In the genomic region with DNA sequence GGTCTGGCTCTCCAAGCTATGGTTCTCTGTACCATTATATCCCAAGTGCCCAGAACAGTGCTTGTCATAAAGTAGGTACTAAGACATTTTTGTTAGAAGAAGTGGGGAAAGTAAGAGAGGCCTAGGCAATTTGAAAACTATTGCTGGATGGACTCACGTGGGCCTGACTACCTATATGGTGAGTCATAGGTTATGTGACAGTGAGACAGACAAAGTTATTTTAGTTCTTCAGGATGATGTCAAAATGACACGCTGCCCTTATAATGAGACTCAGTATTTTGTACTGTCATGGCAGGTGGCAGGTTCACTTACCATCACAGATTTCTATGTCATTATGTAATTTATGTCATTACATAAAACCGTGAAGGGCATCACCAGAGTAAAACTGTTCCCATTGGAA, we compare ENCODE assay signal across 12 cellular contexts. TPM values are rescaled to one million over a fixed set of nuclear protein-coding genes. Genes with fewer than 3 reads are reported as not detected.
DNase-seq lines count a peak whose midpoint lies in the region; ATAC-seq and TF ChIP-seq lines count a peak whose summit lies in the region.
"Had no signal": no experiment of that assay in that cellular context is flagged by ENCODE, and none has a peak within 500 bp of the region (broad histone marks: within the 10 kb centered on the region; RNA-seq: fewer than 3 reads in every experiment).

No MANE protein-coding gene starts in this region.

- H4K8ac ChIP-seq in IMR-90 (ENCODE audit: low read depth in 2 of 2, low read length in 2 of 2) (no peak overlapping the region), trophoblast cell (ENCODE audit: low read depth, low read length) (no peak overlapping the region)

- dilution Hi-C loops in IMR-90 (cut with HindIII; ENCODE audit: low sequenced_read_pairs, unreplicated experiment), result no loop called here

- intact Hi-C loops in IMR-90 (cut with micrococcal nuclease) (no loop called here), sciatic nerve (cut with DNase I) (no loop called here)

- H2BK12ac ChIP-seq in trophoblast cell (ENCODE audit: low read length), result no peak overlapping the region

- no peak overlapping the region for H3K23ac ChIP-seq in IMR-90 (ENCODE audit: low read depth, low read length)
- H3K23ac ChIP-seq in trophoblast cell (ENCODE audit: low read length), result no peak overlapping the region

- BruUV-seq in IMR-90 (replicated peaks; lab: Mats Ljungman, UMichigan), result no TSS peak

- no peaks in the 10 kb centered on the region for H3K9me3 ChIP-seq in IMR-90 (ENCODE audit: control insufficient read depth, insufficient read depth, low read length)
- no peaks in the 10 kb centered on the region for H3K9me3 ChIP-seq in trophoblast cell (ENCODE audit: insufficient read depth, low read depth, low read length)
- H3K9me3 ChIP-seq: neutrophil, spleen, testis had no signal

- no peaks in the 10 kb centered on the region for H3K9me1 ChIP-seq in IMR-90 (ENCODE audit: insufficient read depth, low read length)

- TF ChIP-seq CTCF in IMR-90 (conservative IDR thresholded peaks at IDR 0.05; ENCODE audit: low read depth, low read length) (no peak), epithelial cell of esophagus (IDR thresholded peaks at IDR 0.05; ENCODE audit: insufficient read depth, low read depth, low read length, missing control alignments) (no peak)

- H3K56ac ChIP-seq in IMR-90 (ENCODE audit: extremely low read depth, insufficient read depth, low read length), result no peak overlapping the region

- no peak for TF ChIP-seq RAD21 in IMR-90 (IDR thresholded peaks at IDR 0.05; ENCODE audit: low read length)

- H2BK120ac ChIP-seq in IMR-90 (ENCODE audit: low read depth, low read length) (no peak overlapping the region), trophoblast cell (ENCODE audit: insufficient read depth, low read length, poor library complexity) (no peak overlapping the region)

- CTCF ChIA-PET in IMR-90 (lab: Yijun Ruan, JAX), result no interaction called here

- no peak for TF ChIP-seq POLR2A in IMR-90 (IDR thresholded peaks at IDR 0.05; ENCODE audit: low read depth, low read length)

- H4K91ac ChIP-seq in IMR-90 (ENCODE audit: insufficient read depth, low read depth, low read length) (no peak overlapping the region), trophoblast cell (ENCODE audit: low read depth, low read length) (no peak overlapping the region)

- H3K36me3 ChIP-seq in IMR-90 (ENCODE audit: control insufficient read depth, insufficient read depth, low read length) (no peaks in the 10 kb centered on the region; the same call in 1 of the 2 replicates), trophoblast cell (ENCODE audit: control insufficient read depth in 1 of 2, insufficient read depth in 2 of 2, low read length in 2 of 2) (no peaks in the 10 kb centered on the region)

- H3K4ac ChIP-seq in IMR-90 (ENCODE audit: low read depth, low read length) (no peak overlapping the region), trophoblast cell (ENCODE audit: low read depth, low read length) (no peak overlapping the region)

- H3K79me2 ChIP-seq in trophoblast cell (ENCODE audit: control insufficient read depth, insufficient read depth, low read length, poor library complexity), result no peaks in the 10 kb centered on the region

- no peak overlapping the region for H4K12ac ChIP-seq in trophoblast cell (ENCODE audit: low read depth, low read length)

- no peak overlapping the region for H2AK9ac ChIP-seq in IMR-90 (replicated peaks; ENCODE audit: low read depth, low read length, poor library complexity)

- H3K14ac ChIP-seq in IMR-90 (replicated peaks; ENCODE audit: low read depth, low read length) (no peak overlapping the region), trophoblast cell (ENCODE audit: low read length) (no peak overlapping the region)

- H3K79me1 ChIP-seq in IMR-90 (ENCODE audit: low read depth in 1 of 2, low read length in 2 of 2) (no peaks in the 10 kb centered on the region), trophoblast cell (ENCODE audit: low read length) (no peaks in the 10 kb centered on the region)

- H4K5ac ChIP-seq in IMR-90 (ENCODE audit: low read depth, low read length), result no peak overlapping the region

- no peak overlapping the region for H3K9ac ChIP-seq in IMR-90 (ENCODE audit: low read depth, low read length)
- H3K9ac ChIP-seq in trophoblast cell (ENCODE audit: low read length), result no peak overlapping the region

- DNase-seq in ELR (ENCODE audit: low read depth) (peak; percentile 65), IMR-90 (peak; percentile 65), epithelial cell of esophagus (ENCODE audit: low read depth) (peak; percentile 57), trophoblast cell (peak; percentile 44 to 63), NCI-H1930 (lab: John Stamatoyannopoulos, UW) (no peak), sciatic nerve (ENCODE audit: low spot score) (no peak), HuH-7.5 (ENCODE audit: low spot score) (no peak)
- DNase-seq: hippocampal formation, spleen, testis had no signal

- H3K27me3 ChIP-seq in IMR-90 (ENCODE audit: control insufficient read depth, insufficient read depth, low read length) (no peaks in the 10 kb centered on the region), trophoblast cell (ENCODE audit: insufficient read depth, low read length) (no peaks in the 10 kb centered on the region)
- H3K27me3 ChIP-seq: neutrophil, spleen, testis had no signal

- H2BK5ac ChIP-seq in IMR-90 (ENCODE audit: low read depth, low read length, poor library complexity, severe bottlenecking), result no peak overlapping the region
- no peak overlapping the region for H2BK5ac ChIP-seq in trophoblast cell (ENCODE audit: low read depth, low read length, poor library complexity)

- no peaks in the 10 kb centered on the region for H4K20me1 ChIP-seq in IMR-90 (ENCODE audit: insufficient read depth, low read length)

- H3K4me1 ChIP-seq in IMR-90 (ENCODE audit: control insufficient read depth, insufficient read depth, low read length) (no peaks in the 10 kb centered on the region; the same call in 1 of the 2 replicates), trophoblast cell (ENCODE audit: control insufficient read depth in 1 of 2, insufficient read depth in 2 of 2, low read length in 2 of 2) (peaks cover 0 to 4% of the 10 kb centered on the region in 2 experiments)

- no peak overlapping the region for H3K27ac ChIP-seq in IMR-90 (ENCODE audit: insufficient read depth, low read length)
- no peak overlapping the region for H3K27ac ChIP-seq in trophoblast cell (ENCODE audit: low read depth, low read length)
- H3K27ac ChIP-seq: neutrophil, spleen, testis had no signal

- H2BK15ac ChIP-seq in IMR-90 (ENCODE audit: low read depth, low read length), result no peak overlapping the region

- no CpG with 5 or more reads among the region's 3 CpGs for WGBS in IMR-90 (ENCODE audit: extremely low coverage in 2 of 2, insufficient read length in 1 of 2), 2 experiments
- WGBS in trophoblast cell (ENCODE audit: extremely low coverage, insufficient coverage, insufficient read length), result no CpG with 5 or more reads among the region's 3 CpGs

- no peak overlapping the region for H2BK20ac ChIP-seq in IMR-90 (ENCODE audit: low read depth, low read length)

- H2AFZ ChIP-seq in IMR-90 (replicated peaks; ENCODE audit: low read length, poor library complexity) (no peak overlapping the region), trophoblast cell (ENCODE audit: insufficient read depth, low read length, poor library complexity) (no peak overlapping the region)

- POLR2A ChIA-PET in IMR-90 (lab: Charles Lee; ENCODE audit: unreplicated experiment), result no interaction called here

- no peak overlapping the region for H3K4me3 ChIP-seq in IMR-90 (ENCODE audit: insufficient read depth, low read depth, low read length)
- H3K4me3 ChIP-seq in epithelial cell of esophagus (ENCODE audit: low read length), result no peak overlapping the region
- no peak overlapping the region for H3K4me3 ChIP-seq in trophoblast cell (ENCODE audit: low read depth, low read length)
- H3K4me3 ChIP-seq: lung, spleen, testis had no signal

- H3K18ac ChIP-seq in IMR-90 (ENCODE audit: low read depth, low read length), result peak overlapping the region; percentile 18; the same call in 1 of the 2 replicates
- H3K18ac ChIP-seq in trophoblast cell (ENCODE audit: low read length), result no peak overlapping the region

- H3K4me2 ChIP-seq in IMR-90 (ENCODE audit: low read depth, low read length) (no peak overlapping the region), trophoblast cell (ENCODE audit: low read length) (no peak overlapping the region)

- H2AK5ac ChIP-seq in IMR-90 (ENCODE audit: low read depth, low read length), result no peak overlapping the region
- no peak overlapping the region for H2AK5ac ChIP-seq in trophoblast cell (ENCODE audit: low read length)

- ATAC-seq in IMR-90 (ENCODE audit: low read depth), result no peak
- ATAC-seq in sciatic nerve, result no peak

- in situ Hi-C loops in IMR-90 (cut with MboI; ENCODE audit: low sequenced_read_pairs), result no loop called here

TF ChIP-seq in IMR-90, 13 proteins besides CTCF, POLR2A, EP300 and RAD21:
- TF ChIP-seq RFX5 (IDR thresholded peaks at IDR 0.05; ENCODE audit: low read depth, low read length), result 0 out of 2 replicates have a peak, but pooled peaks have one; percentile 22
- TF ChIP-seq CHD1 (IDR thresholded peaks at IDR 0.05; ENCODE audit: low read depth, low read length), result no peak
- peak; percentile 65 for TF ChIP-seq BHLHE40 (IDR thresholded peaks at IDR 0.05; ENCODE audit: low read depth, low read length)
- TF ChIP-seq NFE2L2 (IDR thresholded peaks at IDR 0.05; ENCODE audit: low read depth, low read length), result no peak
- TF ChIP-seq FOS (IDR thresholded peaks at IDR 0.05; ENCODE audit: low read depth, low read length), result peak; percentile 25; the same call in 1 of the 2 replicates
- TF ChIP-seq, protein P1, sequence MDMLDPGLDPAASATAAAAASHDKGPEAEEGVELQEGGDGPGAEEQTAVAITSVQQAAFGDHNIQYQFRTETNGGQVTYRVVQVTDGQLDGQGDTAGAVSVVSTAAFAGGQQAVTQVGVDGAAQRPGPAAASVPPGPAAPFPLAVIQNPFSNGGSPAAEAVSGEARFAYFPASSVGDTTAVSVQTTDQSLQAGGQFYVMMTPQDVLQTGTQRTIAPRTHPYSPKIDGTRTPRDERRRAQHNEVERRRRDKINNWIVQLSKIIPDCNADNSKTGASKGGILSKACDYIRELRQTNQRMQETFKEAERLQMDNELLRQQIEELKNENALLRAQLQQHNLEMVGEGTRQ (IDR thresholded peaks at IDR 0.05; ENCODE audit: low read depth, low read length), result peak; percentile 58; the same call in 1 of the 2 replicates
- TF ChIP-seq CEBPB (IDR thresholded peaks at IDR 0.05; ENCODE audit: low read depth, low read length), result no peak
TF ChIP-seq in IMR-90: peak in this region for 4.

RNA-seq across cellular contexts. Expression of a gene that starts 53.1 kb away (rescaled TPM):
- total RNA-seq in IMR-90 (2012; rRNA removed), result 1.7 and 1.8 TPM in 2 replicates
- 1.8 and 3.0 TPM in 2 replicates for polyA plus RNA-seq in IMR-90 (2012; rRNA removed)
- polyA plus RNA-seq in IMR-90 (2012; cell fraction: cytosol; rRNA removed), result 0.77 and 1.0 TPM in 2 replicates
- 0.66 and 3.4 TPM in 2 replicates for polyA plus RNA-seq in IMR-90 (2012; cell fraction: nucleus; rRNA removed; ENCODE audit: low replicate concordance)
- polyA plus RNA-seq in trophoblast cell (2013), result 5.7 and 7.8 TPM in 2 replicates
- total RNA-seq in sciatic nerve, result 16.7 TPM

Comparison
In these comparisons a context has a peak if more than half of its experiments do, and no peak if none do; other contexts are left out.
1. DNase-seq: peak in ELR (single experiment), IMR-90 (single experiment), epithelial cell of esophagus (single experiment) and trophoblast cell (2 of 2); none in NCI-H1930 (0 of 2), sciatic nerve (single experiment) and HuH-7.5 (single experiment).